Comparison of ENCODE assay signal across 14 cellular contexts in the genomic region with DNA sequence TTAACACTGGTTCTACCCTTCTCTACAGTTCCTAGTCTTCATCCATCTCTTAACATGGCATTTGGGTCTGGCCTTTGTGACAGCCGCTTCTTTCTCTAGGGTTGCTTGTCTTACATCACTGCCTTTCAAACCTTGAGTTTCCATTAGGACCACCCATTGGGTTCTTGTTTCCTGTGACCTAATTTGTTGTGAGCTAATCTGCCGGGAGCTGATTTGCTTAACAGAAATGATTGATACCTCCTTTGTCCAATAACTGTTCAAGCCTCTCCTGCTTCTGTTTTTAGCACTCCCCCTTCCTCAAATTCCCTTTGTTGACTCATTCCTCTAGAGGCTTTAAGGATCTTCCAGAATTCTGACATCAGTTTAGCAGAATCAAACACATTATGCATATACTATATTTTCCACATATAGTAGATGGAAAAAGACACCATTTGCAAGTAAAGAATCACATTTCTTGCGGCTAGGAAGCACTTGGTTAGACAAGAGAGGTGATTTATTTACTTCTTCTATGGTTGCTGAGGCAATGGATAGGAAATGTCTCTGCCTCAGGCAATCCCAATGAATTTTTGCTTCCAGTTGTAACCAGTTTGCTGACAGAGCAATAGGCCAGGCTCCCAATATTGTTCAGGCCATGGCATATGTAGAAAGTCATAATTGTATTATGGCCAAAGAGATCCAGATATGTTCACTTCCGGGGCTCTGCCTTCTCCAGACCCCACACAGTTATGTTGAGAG.
DNase-seq lines count a peak whose midpoint lies in the region; FAIRE-seq and TF ChIP-seq lines count a peak whose summit lies in the region.
"Had no signal": no experiment of that assay in that cellular context is flagged by ENCODE, and none has a peak within 500 bp of the region (broad histone marks: within the 10 kb centered on the region; RNA-seq: fewer than 3 reads in every experiment).

No MANE protein-coding gene starts in this region.

- H3K27ac ChIP-seq in keratinocyte (ENCODE audit: control insufficient read depth, insufficient read depth, low read length) (no peak overlapping the region), thyroid gland (no peak overlapping the region)
- H3K27ac ChIP-seq: SJCRH30, upper lobe of left lung had no signal

- H3K4me3 ChIP-seq in cardiac fibroblast (replicated peaks in 1 of 2; ENCODE audit: low read depth in 2 of 2, low read length in 2 of 2) (no peak overlapping the region), keratinocyte (ENCODE audit: control insufficient read depth in 2 of 3, extremely low read depth in 1 of 3, insufficient read depth in 2 of 3, low read depth in 1 of 3, low read length in 3 of 3) (no peak overlapping the region), thyroid gland (replicated peaks in 1 of 3) (no peak overlapping the region)
- H3K4me3 ChIP-seq: SJCRH30, upper lobe of left lung had no signal

- H3K79me2 ChIP-seq in keratinocyte (ENCODE audit: control insufficient read depth, insufficient read depth, low read length): no peaks in the 10 kb centered on the region

- TF ChIP-seq CTCF in cardiac fibroblast (IDR thresholded peaks at IDR 0.05; ENCODE audit: low read depth, low read length) (no peak), keratinocyte (optimal IDR thresholded peaks at IDR 0.05 in 1 of 3, IDR thresholded peaks at IDR 0.05 in 1 of 3, conservative IDR thresholded peaks at IDR 0.05 in 1 of 3; ENCODE audit: extremely low read depth in 1 of 3, insufficient read depth in 2 of 3, low read length in 3 of 3) (no peak), thyroid gland (IDR thresholded peaks at IDR 0.05) (no peak)

- no peaks in the 10 kb centered on the region for H4K20me1 ChIP-seq in keratinocyte (ENCODE audit: control insufficient read depth, extremely low read depth, insufficient read depth, low read length)

- dilution Hi-C loops in keratinocyte (cut with MboI; ENCODE audit: extremely low pct_ligation_motif_present, low sequenced_read_pairs): no loop called here

- H3K27me3 ChIP-seq in keratinocyte (ENCODE audit: control insufficient read depth, extremely low read depth, insufficient read depth, low read length) (no peaks in the 10 kb centered on the region), thyroid gland (no peaks in the 10 kb centered on the region)
- H3K27me3 ChIP-seq: SJCRH30, upper lobe of left lung had no signal

- H3K9me3 ChIP-seq in keratinocyte (ENCODE audit: control insufficient read depth, low read depth, low read length): no peaks in the 10 kb centered on the region
- H3K9me3 ChIP-seq in thyroid gland: no peaks in the 10 kb centered on the region
- H3K9me3 ChIP-seq: SJCRH30, upper lobe of left lung had no signal

- no peak for TF ChIP-seq POLR2A in thyroid gland (IDR thresholded peaks at IDR 0.05)

- H3K36me3 ChIP-seq in keratinocyte (ENCODE audit: control insufficient read depth in 2 of 2, extremely low read depth in 1 of 2, insufficient read depth in 2 of 2, low read length in 2 of 2) (no peaks in the 10 kb centered on the region), thyroid gland (no peaks in the 10 kb centered on the region)
- H3K36me3 ChIP-seq: SJCRH30, upper lobe of left lung had no signal

- FAIRE-seq in keratinocyte (lab: Jason Lieb, UNC): peak; percentile 69
- FAIRE-seq: islet of Langerhans had no signal

- 82 to 96% methylated on average over 4 of the region's 4 CpGs for WGBS in thyroid gland, 2 donors

- H3K4me2 ChIP-seq in keratinocyte (ENCODE audit: control insufficient read depth, extremely low read depth, insufficient read depth, low read depth, low read length): no peak overlapping the region

- H3K9me1 ChIP-seq in keratinocyte (ENCODE audit: control insufficient read depth, extremely low read depth, insufficient read depth, low read length): no peaks in the 10 kb centered on the region

- H2AFZ ChIP-seq in keratinocyte (ENCODE audit: control insufficient read depth, low read length): no peak overlapping the region

- H3K9ac ChIP-seq in keratinocyte (ENCODE audit: control insufficient read depth, extremely low read depth, insufficient read depth, low read length): no peak overlapping the region

- peak; percentile 63 for DNase-seq in EH (ENCODE audit: low read depth)
- DNase-seq in NCI-H226: peak; percentile 45
- DNase-seq in cardiac fibroblast (ENCODE audit: low read depth in 2 of 2): peak; percentile 61 to 84
- DNase-seq in keratinocyte (ENCODE audit: low read depth, low spot score): no peak
- no peak for DNase-seq in NCI-H2029 (lab: John Stamatoyannopoulos, UW)
- no peak for DNase-seq in activated CD4-positive, CD25-positive, alpha-beta regulatory T cell treated with anti-CD3 and anti-CD28 coated beads, Interleukin-2, amount 50 U/mL, for 72 hours
- DNase-seq in NCI-H1105 treated with DMSO at 0.1 percent for 48 hours (lab: John Stamatoyannopoulos, UW): no peak
- no peak for DNase-seq in thyroid gland
- DNase-seq: activated naive CD4-positive, alpha-beta T cell treated with anti-CD3 and anti-CD28 coated beads for 36 hours; Karpas-422; stimulated activated CD4-positive, alpha-beta T cell treated with anti-CD3 and anti-CD28 coated beads, Interleukin-2, amount 100 ng/mL, for 24 hours; upper lobe of left lung had no signal

- intact Hi-C loops in thyroid gland (cut with DNase I): no loop called here

- H3K4me1 ChIP-seq in keratinocyte (ENCODE audit: control insufficient read depth, extremely low read depth, insufficient read depth, low read length) (peaks cover 36% of the 10 kb centered on the region), thyroid gland (peaks cover 18 to 37% of the 10 kb centered on the region in 2 donors)

Comparison
In these comparisons a context has a peak if more than half of its experiments do, and no peak if none do; other contexts are left out.
1. DNase-seq: peak in EH (single experiment), NCI-H226 (single experiment) and cardiac fibroblast (2 of 2); none in keratinocyte (single experiment), NCI-H2029 (single experiment), activated CD4-positive, CD25-positive, alpha-beta regulatory T cell treated with anti-CD3 and anti-CD28 coated beads, Interleukin-2, amount 50 U/mL, for 72 hours (single experiment), NCI-H1105 treated with DMSO at 0.1 percent for 48 hours (single experiment) and thyroid gland (0 of 2).